In genomic region chr11:66081505-66081904, GRCh38 we compare ENCODE assay signal across 9 cellular contexts. TPM values are rescaled to one million over a fixed set of nuclear protein-coding genes. Genes with fewer than 3 reads are reported as not detected.
DNase-seq lines count a peak whose midpoint lies in the region; ATAC-seq and FAIRE-seq lines count a peak whose summit lies in the region.
"Had no signal": no experiment of that assay in that cellular context is flagged by ENCODE, and none has a peak within 500 bp of the region (broad histone marks: within the 10 kb centered on the region; RNA-seq: fewer than 3 reads in every experiment).

No MANE protein-coding gene starts in this region.

- H3K4me1 ChIP-seq in small intestine (ENCODE audit: control insufficient read depth in 2 of 2, insufficient read depth in 1 of 2, low read depth in 1 of 2, low read length in 1 of 2): peaks cover 4 to 31% of the 10 kb centered on the region in 2 donors

- ATAC-seq in HG02798 (IDR thresholded peaks at IDR 0.05; ENCODE audit: poor library complexity, unreplicated experiment) (peak; percentile 77), HG02610 (IDR thresholded peaks at IDR 0.05; ENCODE audit: unreplicated experiment) (no peak), HG02852 (IDR thresholded peaks at IDR 0.05; ENCODE audit: unreplicated experiment) (no peak)

- in situ Hi-C loops in G401 (cut with HindIII; ENCODE audit: low sequenced_read_pairs): no loop called here

- DNase-seq in G401 (ENCODE audit: low spot score): peak; percentile 82
- peak; percentile 86 for DNase-seq in NOMO-1 treated with DMSO at 0.1 percent for 48 hours (lab: John Stamatoyannopoulos, UW; ENCODE audit: unreplicated experiment)
- DNase-seq in activated T-cell treated with anti-CD3 and anti-CD28 coated beads, Interleukin-2, amount 50 U/mL, for 1 hour: peak; percentile 73
- peak; percentile 83 for DNase-seq in germinal center (ENCODE audit: low spot score)
- peak; percentile 57 for DNase-seq in small intestine

- H3K9me3 ChIP-seq in small intestine (ENCODE audit: control insufficient read depth, low read depth): no peaks in the 10 kb centered on the region

- FAIRE-seq in small intestine (lab: Jason Lieb, UNC): no peak

- no peak overlapping the region for H3K4me3 ChIP-seq in small intestine (ENCODE audit: low read depth in 1 of 2, low read length in 2 of 2)

- H3K27me3 ChIP-seq in small intestine (ENCODE audit: control insufficient read depth in 2 of 2, insufficient read depth in 2 of 2, low read length in 2 of 2): no peaks in the 10 kb centered on the region

- H3K27ac ChIP-seq in small intestine (ENCODE audit: low read depth in 1 of 2, low read length in 1 of 2): peak overlapping the region in 1 of 2 donors; percentile 60

- WGBS in small intestine, 3 donors: 41 to 51% (median 42%) methylated on average over 5 of the region's 5 CpGs

- H3K36me3 ChIP-seq in small intestine (ENCODE audit: control insufficient read depth in 2 of 2, insufficient read depth in 2 of 2, low read length in 2 of 2): no peaks in the 10 kb centered on the region

RNA-seq across cellular contexts. Expression of gene PACS1, which starts 11.4 kb away (rescaled TPM):
- 10.5 and 23.2 TPM in 2 replicates for total RNA-seq in G401 (2014; rRNA removed; shearing (Covaris generic))
- 10 to 100 TPM in 1 of 3 donors, 1 to 10 TPM in 2; 4.0 to 13.2 (median 6.8) TPM for polyA plus RNA-seq in small intestine

RNA-seq across cellular contexts. Expression of gene SF3B2, which starts 29.3 kb away (rescaled TPM):
- 264 TPM in 2 replicates for total RNA-seq in G401 (2014; rRNA removed; shearing (Covaris generic))
- polyA plus RNA-seq in small intestine: 100 to 1,000 TPM; 106 to 132 (median 112) TPM

RNA-seq across cellular contexts. Expression of gene GAL3ST3, which starts 32.5 kb away (rescaled TPM):
- total RNA-seq in G401 (2014; rRNA removed; shearing (Covaris generic)): not detected in 2 replicates
- polyA plus RNA-seq in small intestine: under 1 TPM in 1 of 3 donors, not detected in 2; 0.12 TPM
- total RNA-seq: liver had no signal
- polyA plus RNA-seq: liver had no signal

RNA-seq across cellular contexts. Expression of gene CATSPER1, which starts 55.2 kb away (rescaled TPM):
- not detected in 2 replicates for total RNA-seq in G401 (2014; rRNA removed; shearing (Covaris generic))
- polyA plus RNA-seq in small intestine: under 1 TPM in 1 of 3 donors, not detected in 2; 0.04 TPM
- polyA plus RNA-seq: liver had no signal
